ENCODE assay signal across 28 cellular contexts in genomic region chr1:53665996-53666395, GRCh38.
"Had no signal": no experiment of that assay in that cellular context is flagged by ENCODE, and none has a peak within 500 bp of the region (broad histone marks: within the 10 kb centered on the region; RNA-seq: fewer than 3 reads in every experiment).

No MANE protein-coding gene starts in this region.

- H3K36me3 Mint-ChIP-seq: activated naive CD4-positive, alpha-beta T cell treated with anti-CD3 and anti-CD28 coated beads, Interleukin-2, amount 10 ng/mL, durations not matched to agents 7 days and 5 days; activated naive CD4-positive, alpha-beta T cell treated with anti-CD3 and anti-CD28 coated beads, Interleukin-2, amount 50 U/mL, for 72 hours; brain; WTC11 had no signal

- H3K4me1 Mint-ChIP-seq: activated CD4-positive, alpha-beta memory T cell treated with anti-CD3 and anti-CD28 coated beads, Interleukin-2, amount 10 ng/mL, durations not matched to agents 7 days and 5 days; activated CD4-positive, alpha-beta T cell treated with anti-CD3 and anti-CD28 coated beads, Interleukin-2, amount 10 ng/mL, durations not matched to agents 7 days and 5 days; activated naive CD4-positive, alpha-beta T cell treated with anti-CD3 and anti-CD28 coated beads, Interleukin-2, amount 10 ng/mL, durations not matched to agents 7 days and 5 days had no signal

- H3K4me1 ChIP-seq: ascending aorta, breast epithelium, foreskin keratinocyte, gastrocnemius medialis had no signal

- H3K27me3 ChIP-seq: ascending aorta, breast epithelium, dorsolateral prefrontal cortex, gastrocnemius medialis had no signal

- H3K27ac Mint-ChIP-seq: activated CD4-positive, alpha-beta memory T cell treated with anti-CD3 and anti-CD28 coated beads, Interleukin-2, amount 10 ng/mL, durations not matched to agents 7 days and 5 days; activated CD4-positive, alpha-beta T cell treated with anti-CD3 and anti-CD28 coated beads, Interleukin-2, amount 10 ng/mL, durations not matched to agents 7 days and 5 days; activated naive CD4-positive, alpha-beta T cell treated with anti-CD3 and anti-CD28 coated beads, Interleukin-2, amount 10 ng/mL, durations not matched to agents 7 days and 5 days; activated naive CD4-positive, alpha-beta T cell treated with anti-CD3 and anti-CD28 coated beads, Interleukin-2, amount 50 U/mL, for 72 hours; activated T-cell treated with anti-CD3 and anti-CD28 coated beads, Interleukin-2, amount 50 U/mL, for 24 hours; activated T-cell treated with anti-CD3 and anti-CD28 coated beads, Interleukin-2, amount 50 U/mL, for 72 hours; brain; dendritic cell treated with granulocyte-macrophage colony-stimulating factor and Interleukin-4, amounts not matched to agents 40 ng/mL and 50 ng/mL, for 4 days; endodermal cell; WTC11 had no signal

- H3K4me3 ChIP-seq: ascending aorta, breast epithelium, coronary artery, dorsolateral prefrontal cortex, gastrocnemius medialis, heart left ventricle had no signal

- H3K27ac ChIP-seq: ascending aorta, breast epithelium, coronary artery, dorsolateral prefrontal cortex, foreskin keratinocyte, gastrocnemius medialis, heart left ventricle, VCaP had no signal

- H3K27me3 Mint-ChIP-seq: activated CD4-positive, alpha-beta memory T cell treated with anti-CD3 and anti-CD28 coated beads, Interleukin-2, amount 10 ng/mL, durations not matched to agents 7 days and 5 days; activated CD4-positive, alpha-beta T cell treated with anti-CD3 and anti-CD28 coated beads, Interleukin-2, amount 10 ng/mL, durations not matched to agents 7 days and 5 days; activated T-cell treated with anti-CD3 and anti-CD28 coated beads, Interleukin-2, amount 50 U/mL, for 24 hours; dendritic cell treated with granulocyte-macrophage colony-stimulating factor and Interleukin-4, amounts not matched to agents 40 ng/mL and 50 ng/mL, for 4 days had no signal

- H3K36me3 ChIP-seq: ascending aorta, breast epithelium, gastrocnemius medialis, heart left ventricle had no signal

- ATAC-seq: activated naive CD4-positive, alpha-beta T cell treated with anti-CD3 and anti-CD28 coated beads, Interleukin-2, amount 50 U/mL, for 72 hours; activated T-cell treated with anti-CD3 and anti-CD28 coated beads, Interleukin-2, amount 50 U/mL, for 72 hours; esophagus mucosa; foreskin keratinocyte; gastrocnemius medialis; heart left ventricle; WTC11 had no signal

- DNase-seq: activated CD4-positive, alpha-beta memory T cell treated with anti-CD3 and anti-CD28 coated beads, Interleukin-2, amount 10 ng/mL, durations not matched to agents 7 days and 5 days; activated CD4-positive, alpha-beta T cell treated with anti-CD3 and anti-CD28 coated beads for 1 hour; activated CD4-positive, alpha-beta T cell treated with anti-CD3 and anti-CD28 coated beads for 4 hours; activated CD4-positive, alpha-beta T cell treated with anti-CD3 and anti-CD28 coated beads, Interleukin-2, amount 10 ng/mL, durations not matched to agents 7 days and 5 days; activated CD4-positive, alpha-beta T cell treated with anti-CD3 and anti-CD28 coated beads, Interleukin-2, amount 50 U/mL, for 4 hours; activated CD8-positive, alpha-beta memory T cell treated with anti-CD3 and anti-CD28 coated beads, Interleukin-2, amount 50 U/mL, for 48 hours; activated gamma-delta T cell; activated naive CD4-positive, alpha-beta T cell; activated naive CD4-positive, alpha-beta T cell treated with anti-CD3 and anti-CD28 coated beads, Interleukin-2, amount 10 ng/mL, durations not matched to agents 7 days and 5 days; activated T-cell treated with anti-CD3 and anti-CD28 coated beads for 4 hours; activated T-cell treated with anti-CD3 and anti-CD28 coated beads, Interleukin-2, amount 50 U/mL, for 24 hours; activated T-cell treated with anti-CD3 and anti-CD28 coated beads, Interleukin-2, amount 50 U/mL, for 72 hours; dorsolateral prefrontal cortex; effector memory CD4-positive, alpha-beta T cell; endodermal cell; foreskin keratinocyte; gastrocnemius medialis; glutamatergic neuron had no signal

- H3K9me3 ChIP-seq: ascending aorta, breast epithelium, gastrocnemius medialis, heart left ventricle had no signal

- H3K9me3 Mint-ChIP-seq: activated CD4-positive, alpha-beta memory T cell treated with anti-CD3 and anti-CD28 coated beads, Interleukin-2, amount 10 ng/mL, durations not matched to agents 7 days and 5 days; activated CD4-positive, alpha-beta T cell treated with anti-CD3 and anti-CD28 coated beads, Interleukin-2, amount 10 ng/mL, durations not matched to agents 7 days and 5 days; activated naive CD4-positive, alpha-beta T cell treated with anti-CD3 and anti-CD28 coated beads, Interleukin-2, amount 10 ng/mL, durations not matched to agents 7 days and 5 days; activated naive CD4-positive, alpha-beta T cell treated with anti-CD3 and anti-CD28 coated beads, Interleukin-2, amount 50 U/mL, for 72 hours; activated T-cell treated with anti-CD3 and anti-CD28 coated beads, Interleukin-2, amount 50 U/mL, for 24 hours; activated T-cell treated with anti-CD3 and anti-CD28 coated beads, Interleukin-2, amount 50 U/mL, for 72 hours; dendritic cell treated with granulocyte-macrophage colony-stimulating factor and Interleukin-4, amounts not matched to agents 40 ng/mL and 50 ng/mL, for 4 days; endodermal cell; WTC11 had no signal

- H3K4me3 Mint-ChIP-seq: activated CD4-positive, alpha-beta memory T cell treated with anti-CD3 and anti-CD28 coated beads, Interleukin-2, amount 10 ng/mL, durations not matched to agents 7 days and 5 days; activated CD4-positive, alpha-beta T cell treated with anti-CD3 and anti-CD28 coated beads, Interleukin-2, amount 10 ng/mL, durations not matched to agents 7 days and 5 days; activated naive CD4-positive, alpha-beta T cell treated with anti-CD3 and anti-CD28 coated beads, Interleukin-2, amount 10 ng/mL, durations not matched to agents 7 days and 5 days; activated T-cell treated with anti-CD3 and anti-CD28 coated beads, Interleukin-2, amount 50 U/mL, for 24 hours; activated T-cell treated with anti-CD3 and anti-CD28 coated beads, Interleukin-2, amount 50 U/mL, for 72 hours; brain; dendritic cell treated with granulocyte-macrophage colony-stimulating factor and Interleukin-4, amounts not matched to agents 40 ng/mL and 50 ng/mL, for 4 days; endodermal cell; WTC11 had no signal
